In genomic region chr3:187858086-187858485, GRCh38 we compare ENCODE assay signal across 31 cellular contexts.
A peak's percentile ranks its signal among the peaks of the same experiment; 100 is the strongest.
DNase-seq lines count a peak whose midpoint lies in the region; ATAC-seq, FAIRE-seq and TF ChIP-seq lines count a peak whose summit lies in the region.
"Had no signal": no experiment of that assay in that cellular context is flagged by ENCODE, and none has a peak within 500 bp of the region (broad histone marks: within the 10 kb centered on the region; RNA-seq: fewer than 3 reads in every experiment).

No MANE protein-coding gene starts in this region.

- no peaks in the 10 kb centered on the region for H3K36me3 ChIP-seq in aorta (ENCODE audit: control insufficient read depth in 1 of 2, insufficient read depth in 2 of 2, low read length in 1 of 2)
- H3K36me3 ChIP-seq: thoracic aorta had no signal

- ATAC-seq in Right ventricle myocardium superior (ENCODE audit: poor library complexity) (peak; percentile 53), left cardiac atrium (peak; percentile 78 to 86), aorta (ENCODE audit: low FRiP score) (peak; percentile 66)
- ATAC-seq: mucosa of descending colon; natural killer cell; stimulated activated naive CD8-positive, alpha-beta T cell treated with anti-CD3 and anti-CD28 coated beads, Interleukin-15, Interleukin-2, amounts not matched to agents 100 U/mL and 50 U/mL, for 24 hours had no signal

- no peak for FAIRE-seq in GM12891 (lab: Jason Lieb, UNC)
- FAIRE-seq: colon, TTC549, urothelium cell line had no signal

- H3K27me3 ChIP-seq in aorta (ENCODE audit: control insufficient read depth in 1 of 2, insufficient read depth in 2 of 2, low read length in 1 of 2): no peaks in the 10 kb centered on the region

- intact Hi-C loops in Right ventricle myocardium superior (cut with DNase I) (no loop called here), cardiac septum (cut with DNase I) (no loop called here), left cardiac atrium (cut with DNase I) (loop anchor here in 1 of 2 donors (5.0 kb wide), 1 partner anchor 106 kb away; no protein-coding TSS in a partner anchor), aorta (cut with DNase I) (no loop called here)

- no peak overlapping the region for H3K27ac ChIP-seq in aorta (ENCODE audit: low read depth in 1 of 2, low read length in 2 of 2)
- H3K27ac ChIP-seq: HL-60, RWPE1, thoracic aorta had no signal

- H3K4me1 ChIP-seq in aorta (ENCODE audit: control insufficient read depth in 1 of 2, insufficient read depth in 2 of 2, low read length in 2 of 2): no peaks in the 10 kb centered on the region

- DNase-seq in Right ventricle myocardium superior (no peak), cardiac septum (ENCODE audit: low spot score) (no peak), left cardiac atrium (no peak), putamen (ENCODE audit: low spot score) (peak; percentile 11), aorta (no peak), GM12891 (ENCODE audit: insufficient read length, low spot score) (no peak), Kasumi-1 (lab: John Stamatoyannopoulos, UW) (no peak), OCI-M2 (lab: John Stamatoyannopoulos, UW; ENCODE audit: unreplicated experiment) (no peak)
- DNase-seq: activated CD4-positive, alpha-beta memory T cell treated with anti-CD3 and anti-CD28 coated beads, Interleukin-2, amount 10 ng/mL, durations not matched to agents 7 days and 5 days; activated naive CD4-positive, alpha-beta T cell treated with anti-CD3 and anti-CD28 coated beads, Interleukin-2, amount 10 ng/mL, durations not matched to agents 7 days and 5 days; AML-193; CD4-positive, alpha-beta memory T cell; effector CD4-positive, alpha-beta T cell; EL; glutamatergic neuron; KBM-7; mucosa of descending colon; natural killer cell; NCI-H1092 treated with DMSO at 0.1 percent for 48 hours; NCI-H187; NCI-H510A; occipital lobe; stimulated activated CD4-positive, alpha-beta T cell treated with anti-CD3 and anti-CD28 coated beads, Interleukin-1b, Interleukin-23, amount 100 ng/mL, for 48 hours; stimulated activated naive CD8-positive, alpha-beta T cell treated with anti-CD3 and anti-CD28 coated beads, Interleukin-15, Interleukin-2, amounts not matched to agents 100 U/mL and 50 U/mL, for 24 hours had no signal

- no peaks in the 10 kb centered on the region for H3K9me3 ChIP-seq in aorta (ENCODE audit: control insufficient read depth, low read length)
- H3K9me3 ChIP-seq: mucosa of descending colon had no signal

- no peak for TF ChIP-seq POLR2A in GM12891 (IDR thresholded peaks at IDR 0.05; ENCODE audit: low read depth, low read length)

- WGBS in aorta, 2 donors: 73 to 75% methylated on average over 5 of the region's 5 CpGs

- no peak overlapping the region for H3K4me3 ChIP-seq in aorta (ENCODE audit: low read length in 2 of 2)
- H3K4me3 ChIP-seq: lung, mucosa of descending colon, thoracic aorta had no signal

TF ChIP-seq in GM12891, 5 proteins besides CTCF, POLR2A, EP300 and RAD21:
- TF ChIP-seq PAX5 (IDR thresholded peaks at IDR 0.05; ENCODE audit: insufficient read depth, low read length, severe bottlenecking) (no peak), TAF1 (IDR thresholded peaks at IDR 0.05; ENCODE audit: low read depth, low read length) (no peak), POLR2AphosphoS5 (IDR thresholded peaks at IDR 0.05; ENCODE audit: low read depth, low read length) (no peak), POU2F2 (IDR thresholded peaks at IDR 0.05; ENCODE audit: low read depth, low read length) (no peak), SPI1 (IDR thresholded peaks at IDR 0.05; ENCODE audit: low read depth, low read length) (no peak)
